ENCODE assay signal across 17 cellular contexts in the genomic region with DNA sequence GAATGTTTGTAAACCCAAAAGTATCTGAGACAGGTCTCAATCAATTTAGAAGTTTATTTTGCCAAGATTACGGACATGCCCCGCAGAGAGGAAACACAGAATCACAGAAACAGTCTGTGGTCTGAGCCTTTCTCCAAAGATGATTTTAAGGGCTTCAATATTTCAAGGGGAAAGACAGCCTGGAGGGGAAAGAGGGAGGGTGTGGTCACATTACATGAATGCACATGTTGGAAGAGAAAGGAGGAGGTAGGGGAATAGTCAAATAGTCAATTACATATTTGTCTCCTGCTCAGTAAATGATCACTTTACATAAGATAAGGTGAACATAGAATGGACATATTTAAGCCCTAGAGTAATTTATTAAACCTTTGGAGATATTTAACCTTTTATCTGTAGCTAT. TPM values are rescaled to one million over a fixed set of nuclear protein-coding genes. Genes with fewer than 3 reads are reported as not detected.
"Had no signal": no experiment of that assay in that cellular context is flagged by ENCODE, and none has a peak within 500 bp of the region (broad histone marks: within the 10 kb centered on the region; RNA-seq: fewer than 3 reads in every experiment).

No MANE protein-coding gene starts in this region.

- H3K4me3 Mint-ChIP-seq: endodermal cell; memory B cell; nephron; T-helper 2 cell treated with Interferon-gamma antibody and Interleukin-4, amounts not matched to agents 5 μg/mL and 100 μg/mL, for 36 hours had no signal

- ATAC-seq: left lobe of liver, mucosa of descending colon had no signal

- H3K9me3 Mint-ChIP-seq: endodermal cell; memory B cell; nephron; T-helper 2 cell treated with Interferon-gamma antibody and Interleukin-4, amounts not matched to agents 5 μg/mL and 100 μg/mL, for 36 hours had no signal

- H3K27ac ChIP-seq: ascending aorta, breast epithelium, transverse colon, vagina had no signal

- H3K4me1 Mint-ChIP-seq: endodermal cell, memory B cell, nephron had no signal

- H3K36me3 Mint-ChIP-seq: memory B cell had no signal

- DNase-seq: activated CD4-positive, CD25-positive, alpha-beta regulatory T cell; dermis blood vessel endothelial cell; endodermal cell; islet precursor cell; mucosa of descending colon; occipital lobe; transverse colon had no signal

- H3K27me3 ChIP-seq: ascending aorta, transverse colon, vagina had no signal

- H3K27ac Mint-ChIP-seq: endodermal cell, memory B cell, nephron had no signal

- H3K4me1 ChIP-seq: ascending aorta, breast epithelium, transverse colon, vagina had no signal

RNA-seq across cellular contexts. Expression of gene UNC45B, which starts 12.3 kb away (rescaled TPM):
- total RNA-seq: ascending aorta, breast epithelium, chondrocyte, dermis blood vessel endothelial cell, endodermal cell, left lobe of liver, posterior vena cava, vagina had no signal

RNA-seq across cellular contexts. Expression of gene SLC35G3, which starts 34.3 kb away (rescaled TPM):
- total RNA-seq: ascending aorta, breast epithelium, chondrocyte, dermis blood vessel endothelial cell, endodermal cell, left lobe of liver, mucosa of descending colon, occipital lobe, posterior vena cava, transverse colon, vagina had no signal
- polyA plus RNA-seq: esophagus had no signal

RNA-seq across cellular contexts. Expression of gene FNDC8, which starts 38.5 kb away (rescaled TPM):
- total RNA-seq: ascending aorta, breast epithelium, chondrocyte, dermis blood vessel endothelial cell, endodermal cell, left lobe of liver, mucosa of descending colon, occipital lobe, posterior vena cava, transverse colon, vagina had no signal
